Comparison of ENCODE assay signal across 25 cellular contexts in genomic region chr3:176755977-176756376, GRCh38.
DNase-seq lines count a peak whose midpoint lies in the region; ATAC-seq and TF ChIP-seq lines count a peak whose summit lies in the region.
"Had no signal": no experiment of that assay in that cellular context is flagged by ENCODE, and none has a peak within 500 bp of the region (broad histone marks: within the 10 kb centered on the region; RNA-seq: fewer than 3 reads in every experiment).

No MANE protein-coding gene starts in this region.

- H3K4me3 ChIP-seq in tibial artery, result no peak overlapping the region
- H3K4me3 ChIP-seq: GM23338, HAP-1 had no signal

- intact Hi-C loops in tibial artery (cut with DNase I; ENCODE audit: low total_unique reads), result no loop called here

- no peaks in the 10 kb centered on the region for H3K4me1 ChIP-seq in tibial artery
- H3K4me1 ChIP-seq: HAP-1 had no signal

- no peak overlapping the region for H3K27ac ChIP-seq in tibial artery

- H3K9me3 ChIP-seq in tibial artery, result no peaks in the 10 kb centered on the region
- H3K9me3 ChIP-seq: HAP-1 had no signal

- ATAC-seq in GM18511 (IDR thresholded peaks at IDR 0.05; ENCODE audit: unreplicated experiment) (peak; percentile 49), GM19438 (IDR thresholded peaks at IDR 0.05; ENCODE audit: low read depth, unreplicated experiment) (peak; percentile 35), HG02840 (IDR thresholded peaks at IDR 0.05; ENCODE audit: low FRiP score, unreplicated experiment) (peak; percentile 44), HG03432 (IDR thresholded peaks at IDR 0.05; ENCODE audit: unreplicated experiment) (peak; percentile 41), GM18868 (IDR thresholded peaks at IDR 0.05; ENCODE audit: unreplicated experiment) (no peak)
- ATAC-seq: CD8-positive, alpha-beta T cell; GM23338; PC-3 had no signal

- H3K27me3 ChIP-seq in tibial artery, result no peaks in the 10 kb centered on the region

- no peak for TF ChIP-seq CTCF in tibial artery (IDR thresholded peaks at IDR 0.05)

- DNase-seq in tibial artery (no peak), NCI-H2107 (lab: John Stamatoyannopoulos, UW) (no peak), putamen (ENCODE audit: low spot score) (no peak)
- DNase-seq: 8988T; AML-193; C1 segment of cervical spinal cord; Calu3; CD8-positive, alpha-beta T cell; DMS153; Kasumi-1; NCI-H1694 treated with DMSO at 0.1 percent for 48 hours; NCI-H2081 treated with DMSO at 0.1 percent for 48 hours; NCI-H446; NCI-H526; PC-3; RPMI8226; SHP77; T1000 had no signal

- no peaks in the 10 kb centered on the region for H3K36me3 ChIP-seq in tibial artery
- H3K36me3 ChIP-seq: HAP-1 had no signal
